ENCODE assay signal across 33 cellular contexts in the genomic region with DNA sequence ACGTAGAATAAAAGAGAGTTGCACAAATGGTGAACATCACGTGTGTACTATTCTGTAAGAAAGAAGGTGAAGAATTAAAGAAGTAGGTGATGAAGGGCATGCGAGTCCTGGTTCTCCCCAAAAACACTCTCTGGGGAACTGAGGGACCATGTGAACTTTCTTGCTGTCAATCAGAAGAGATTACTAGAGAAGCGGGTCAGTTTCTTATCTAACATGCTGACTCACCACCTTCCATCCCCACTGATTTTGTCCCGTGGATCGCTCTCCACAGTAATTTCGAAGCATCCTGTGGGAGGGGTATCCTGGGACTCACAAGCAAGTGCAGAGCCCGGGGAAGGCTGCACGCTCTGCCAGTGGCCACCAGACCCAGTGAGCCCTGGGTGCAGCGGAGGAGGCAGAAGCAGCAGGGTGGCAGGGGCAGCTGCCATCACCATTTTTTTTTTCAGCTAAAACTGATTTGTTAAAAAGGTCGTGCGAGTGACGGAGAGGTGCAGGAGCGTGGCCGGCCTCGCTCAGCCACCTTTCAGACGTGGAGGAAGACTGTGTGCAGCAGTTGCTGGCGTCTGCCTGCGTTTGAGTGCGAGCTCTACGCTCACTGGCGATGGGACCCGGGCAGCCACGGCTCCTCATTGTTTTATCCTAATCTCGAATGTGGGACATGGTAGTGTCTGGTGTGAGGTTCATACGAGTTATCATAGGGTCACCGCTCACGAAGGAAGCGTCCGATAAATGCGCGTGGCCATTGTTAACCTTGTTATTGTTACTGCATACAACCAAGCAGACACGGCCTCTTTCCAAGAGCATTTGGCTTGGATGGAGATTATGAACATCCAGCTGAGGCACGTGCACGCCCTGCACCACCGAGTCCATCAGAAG.
"Had no signal": no experiment of that assay in that cellular context is flagged by ENCODE, and none has a peak within 500 bp of the region (broad histone marks: within the 10 kb centered on the region; RNA-seq: fewer than 3 reads in every experiment).

No MANE protein-coding gene starts in this region.

- H3K27ac ChIP-seq: ascending aorta, body of pancreas, Peyer's patch, VCaP had no signal

- H3K27me3 ChIP-seq: ascending aorta, body of pancreas, Peyer's patch had no signal

- FAIRE-seq: bronchial epithelial cell had no signal

- H3K9me3 ChIP-seq: ascending aorta, body of pancreas, Peyer's patch had no signal

- ATAC-seq: activated CD8-positive, alpha-beta memory T cell treated with anti-CD3 and anti-CD28 coated beads, Interleukin-2, amount 10 ng/mL, durations not matched to agents 7 days and 5 days; body of pancreas; Right ventricle myocardium inferior; SK-N-SH treated with all-trans-retinoic acid at 6 μM for 48 hours; T-cell; T-helper 17 cell had no signal

- H3K36me3 ChIP-seq: ascending aorta, Peyer's patch had no signal

- H3K4me3 ChIP-seq: ascending aorta, body of pancreas, Peyer's patch had no signal

- DNase-seq: activated B cell treated with CpG ODN at 0.5 μM for 24 hours; activated CD4-positive, alpha-beta memory T cell treated with anti-CD3 and anti-CD28 coated beads, Interleukin-2, amount 10 ng/mL, durations not matched to agents 7 days and 5 days; activated CD4-positive, alpha-beta T cell treated with anti-CD3 and anti-CD28 coated beads for 48 hours; activated CD4-positive, CD25-positive, alpha-beta regulatory T cell treated with anti-CD3 and anti-CD28 coated beads, Interleukin-2, amount 50 U/mL, for 72 hours; activated CD8-positive, alpha-beta memory T cell treated with anti-CD3 and anti-CD28 coated beads for 24 hours; activated CD8-positive, alpha-beta memory T cell treated with anti-CD3 and anti-CD28 coated beads, Interleukin-2, amount 10 ng/mL, durations not matched to agents 7 days and 5 days; activated CD8-positive, alpha-beta memory T cell treated with anti-CD3 and anti-CD28 coated beads, Interleukin-2, amount 50 U/mL, for 48 hours; activated effector memory CD4-positive, alpha-beta T cell treated with Interleukin-2 at 50 U/mL for 16 hours; activated naive CD4-positive, alpha-beta T cell treated with anti-CD3 and anti-CD28 coated beads, Interleukin-2, amount 10 ng/mL, durations not matched to agents 7 days and 5 days; activated T-cell treated with anti-CD3 and anti-CD28 coated beads, Interleukin-2, amount 50 U/mL, for 48 hours; amygdala; body of pancreas; cerebellar nuclear complex; NCI-H1105; NCI-H1417 treated with DMSO at 0.1 percent for 48 hours; NCI-H187 treated with DMSO at 0.1 percent for 48 hours; NCI-H2081; NCI-H2171 treated with DMSO at 0.1 percent for 48 hours; NCI-H2227 treated with DMSO at 0.1 percent for 48 hours; NCI-H446 treated with DMSO at 0.1 percent for 48 hours; NCI-H524; NCI-H69; NCI-H82; Peyer's patch; RPMI8226; SIG-M5; T-cell; T-helper 17 cell had no signal

- H3K4me1 ChIP-seq: ascending aorta, body of pancreas had no signal
